ENCODE assay signal across 1 cellular context in genomic region chr16:86783626-86784266, GRCh38.
TF ChIP-seq lines count a peak whose summit lies in the region.

No MANE protein-coding gene starts in this region.

TF ChIP-seq in SK-N-SH treated with all-trans-retinoic acid at 6 μM for 48 hours, 23 proteins besides CTCF, POLR2A, EP300 and RAD21 (continued from another document):
- TF ChIP-seq TCF4 (CRISPR knock-in tag; IDR thresholded peaks at IDR 0.05; ENCODE audit: borderline replicate concordance) = no peak
- TF ChIP-seq GLIS3 (CRISPR knock-in tag; IDR thresholded peaks at IDR 0.05) = no peak
- no peak for TF ChIP-seq PATZ1 (CRISPR knock-in tag; IDR thresholded peaks at IDR 0.05; ENCODE audit: borderline replicate concordance)
- TF ChIP-seq CREB5 (CRISPR knock-in tag; IDR thresholded peaks at IDR 0.05; ENCODE audit: low read depth) = no peak
- no peak for TF ChIP-seq ZC3H10 (CRISPR knock-in tag; IDR thresholded peaks at IDR 0.05)
- no peak for TF ChIP-seq PPARA (CRISPR knock-in tag; IDR thresholded peaks at IDR 0.05; ENCODE audit: borderline replicate concordance)
- no peak for TF ChIP-seq ZNF565 (CRISPR knock-in tag; conservative IDR thresholded peaks at IDR 0.05; ENCODE audit: low read depth)
- TF ChIP-seq POU6F1 (CRISPR knock-in tag; IDR thresholded peaks at IDR 0.05; ENCODE audit: borderline replicate concordance, low read depth) = no peak
